Comparison of ENCODE assay signal across 11 cellular contexts in the genomic region with DNA sequence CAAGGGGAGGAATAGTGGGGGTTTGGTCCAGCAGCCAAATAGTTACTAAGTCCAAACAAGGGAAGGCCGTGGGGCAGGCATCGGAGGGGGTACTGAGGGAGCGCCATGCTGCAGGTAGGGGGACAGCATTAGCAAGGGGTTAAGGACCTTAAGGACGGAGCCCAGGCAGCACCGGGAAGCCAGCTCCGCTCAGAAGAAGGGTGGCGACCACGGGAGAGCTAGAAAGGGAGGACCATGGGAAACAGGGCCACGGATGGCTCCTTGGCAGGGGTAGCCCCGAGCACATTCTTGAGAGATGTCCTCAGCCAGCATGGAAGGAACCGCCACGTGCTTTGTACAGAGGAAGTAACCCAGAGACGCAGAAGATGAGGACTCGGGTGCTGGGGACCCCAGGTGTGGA.
DNase-seq lines count a peak whose midpoint lies in the region; ATAC-seq, FAIRE-seq and TF ChIP-seq lines count a peak whose summit lies in the region.
"Had no signal": no experiment of that assay in that cellular context is flagged by ENCODE, and none has a peak within 500 bp of the region (broad histone marks: within the 10 kb centered on the region; RNA-seq: fewer than 3 reads in every experiment).

No MANE protein-coding gene starts in this region.

- intact Hi-C loops in Panc1 (cut with micrococcal nuclease; ENCODE audit: unreplicated experiment) (no loop called here), tibial artery (cut with DNase I; ENCODE audit: low total_unique reads) (no loop called here)
- intact Hi-C loops in dendritic cell treated with granulocyte-macrophage colony-stimulating factor and Interleukin-4, amounts not matched to agents 40 ng/mL and 50 ng/mL, for 4 days (cut with micrococcal nuclease): no loop called here

- dilution Hi-C loops in keratinocyte (cut with MboI; ENCODE audit: extremely low pct_ligation_motif_present, low sequenced_read_pairs): no loop called here

- no peaks in the 10 kb centered on the region for H3K9me3 ChIP-seq in Panc1 (ENCODE audit: control insufficient read depth, insufficient read depth, low read depth, low read length)
- no peaks in the 10 kb centered on the region for H3K9me3 ChIP-seq in keratinocyte (ENCODE audit: control insufficient read depth, low read depth, low read length)
- H3K9me3 ChIP-seq in tibial artery: no peaks in the 10 kb centered on the region

- H3K27me3 Mint-ChIP-seq in dendritic cell treated with granulocyte-macrophage colony-stimulating factor and Interleukin-4, amounts not matched to agents 40 ng/mL and 50 ng/mL, for 4 days: no peaks in the 10 kb centered on the region
- H3K27me3 Mint-ChIP-seq: progenitor cell of endocrine pancreas had no signal

- in situ Hi-C loops in Panc1 (cut with HindIII; ENCODE audit: low pct_unique_long_range_greater_than_20kb, low sequenced_read_pairs): no loop called here

- H3K36me3 ChIP-seq in Panc1 (ENCODE audit: control insufficient read depth, insufficient read depth, low read length) (no peaks in the 10 kb centered on the region), keratinocyte (ENCODE audit: control insufficient read depth in 2 of 2, extremely low read depth in 1 of 2, insufficient read depth in 2 of 2, low read length in 2 of 2) (peaks cover 20 to 33% of the 10 kb centered on the region in 2 experiments), tibial artery (peaks cover 0 to 25% (median 0%) of the 10 kb centered on the region in 3 donors)

- DNase-seq in Panc1 (ENCODE audit: low read depth, low spot score) (no peak), keratinocyte (ENCODE audit: low read depth, low spot score) (no peak), tibial artery (no peak), H4 (ENCODE audit: low spot score) (no peak), DMS79 treated with DMSO at 0.1 percent for 48 hours (lab: John Stamatoyannopoulos, UW) (no peak)
- DNase-seq: Calu3, PC-9 had no signal

- CTCF ChIA-PET in Panc1 (lab: Charles Lee): interaction anchor here (0.5 to 2.6 kb wide), 2 partner anchors 10 to 67 kb away, joined by 7 to 10 read pairs; no protein-coding TSS in a partner anchor

- POLR2A ChIA-PET in Panc1 (lab: Charles Lee): no interaction called here

- FAIRE-seq in keratinocyte (lab: Jason Lieb, UNC): no peak

- peak overlapping the region; percentile 83 for H3K4me2 ChIP-seq in keratinocyte (ENCODE audit: control insufficient read depth, extremely low read depth, insufficient read depth, low read depth, low read length)
- H3K4me2 ChIP-seq: PC-9 had no signal

- H3K27me3 ChIP-seq in Panc1 (ENCODE audit: control insufficient read depth, insufficient read depth, low read length): no peaks in the 10 kb centered on the region
- no peaks in the 10 kb centered on the region for H3K27me3 ChIP-seq in keratinocyte (ENCODE audit: control insufficient read depth, extremely low read depth, insufficient read depth, low read length)
- no peaks in the 10 kb centered on the region for H3K27me3 ChIP-seq in tibial artery

- no peak overlapping the region for H3K4me3 Mint-ChIP-seq in dendritic cell treated with granulocyte-macrophage colony-stimulating factor and Interleukin-4, amounts not matched to agents 40 ng/mL and 50 ng/mL, for 4 days

- peaks cover 100% of the 10 kb centered on the region for H3K36me3 Mint-ChIP-seq in dendritic cell treated with granulocyte-macrophage colony-stimulating factor and Interleukin-4, amounts not matched to agents 40 ng/mL and 50 ng/mL, for 4 days (ENCODE audit: low read depth)

- peaks cover 80% of the 10 kb centered on the region for H3K4me1 Mint-ChIP-seq in dendritic cell treated with granulocyte-macrophage colony-stimulating factor and Interleukin-4, amounts not matched to agents 40 ng/mL and 50 ng/mL, for 4 days (ENCODE audit: low read depth)

- peaks cover 16% of the 10 kb centered on the region for H3K9me1 ChIP-seq in keratinocyte (ENCODE audit: control insufficient read depth, extremely low read depth, insufficient read depth, low read length)

- BruUV-seq in Panc1 (replicated peaks; lab: Mats Ljungman, UMichigan): no TSS peak

- TF ChIP-seq CTCF in Panc1 (IDR thresholded peaks at IDR 0.05) (no peak), keratinocyte (optimal IDR thresholded peaks at IDR 0.05 in 1 of 3, IDR thresholded peaks at IDR 0.05 in 1 of 3, conservative IDR thresholded peaks at IDR 0.05 in 1 of 3; ENCODE audit: extremely low read depth in 1 of 3, insufficient read depth in 2 of 3, low read length in 3 of 3) (no peak), tibial artery (IDR thresholded peaks at IDR 0.05) (no peak)

- H2AFZ ChIP-seq in keratinocyte (ENCODE audit: control insufficient read depth, low read length): no peak overlapping the region
- H2AFZ ChIP-seq: PC-9 had no signal

- H3K4me1 ChIP-seq in Panc1 (ENCODE audit: control insufficient read depth, insufficient read depth, low read length) (peaks cover 55% of the 10 kb centered on the region), keratinocyte (ENCODE audit: control insufficient read depth, extremely low read depth, insufficient read depth, low read length) (peaks cover 66% of the 10 kb centered on the region), tibial artery (peaks cover 8 to 74% (median 56%) of the 10 kb centered on the region in 4 donors)

- H3K9ac ChIP-seq in keratinocyte (ENCODE audit: control insufficient read depth, extremely low read depth, insufficient read depth, low read length): peak overlapping the region; percentile 83

- H3K27ac Mint-ChIP-seq in dendritic cell treated with granulocyte-macrophage colony-stimulating factor and Interleukin-4, amounts not matched to agents 40 ng/mL and 50 ng/mL, for 4 days: peak overlapping the region; percentile 7
- H3K27ac Mint-ChIP-seq: progenitor cell of endocrine pancreas had no signal

- H3K4me3 ChIP-seq in Panc1 (ENCODE audit: low read depth in 2 of 2, low read length in 2 of 2) (no peak overlapping the region), keratinocyte (ENCODE audit: control insufficient read depth in 2 of 3, extremely low read depth in 1 of 3, insufficient read depth in 2 of 3, low read depth in 1 of 3, low read length in 3 of 3) (no peak overlapping the region), tibial artery (no peak overlapping the region)
- H3K4me3 ChIP-seq: PC-9 had no signal

- ATAC-seq in Panc1: no peak
- no peak for ATAC-seq in HG02870 (IDR thresholded peaks at IDR 0.05; ENCODE audit: unreplicated experiment)
- ATAC-seq in GM18520 (IDR thresholded peaks at IDR 0.05; ENCODE audit: unreplicated experiment): no peak

- peaks cover 87% of the 10 kb centered on the region for H3K79me2 ChIP-seq in keratinocyte (ENCODE audit: control insufficient read depth, insufficient read depth, low read length)

- peaks cover 41% of the 10 kb centered on the region for H4K20me1 ChIP-seq in keratinocyte (ENCODE audit: control insufficient read depth, extremely low read depth, insufficient read depth, low read length)

- no peaks in the 10 kb centered on the region for H3K9me3 Mint-ChIP-seq in dendritic cell treated with granulocyte-macrophage colony-stimulating factor and Interleukin-4, amounts not matched to agents 40 ng/mL and 50 ng/mL, for 4 days

- peak overlapping the region; percentile 57 for H3K27ac ChIP-seq in Panc1 (ENCODE audit: low read length)
- H3K27ac ChIP-seq in keratinocyte (ENCODE audit: control insufficient read depth, insufficient read depth, low read length): peak overlapping the region; percentile 96
- H3K27ac ChIP-seq in tibial artery: peak overlapping the region; percentile 56 to 77
- H3K27ac ChIP-seq: PC-9 had no signal
